1 cellular context compared by ENCODE assay signal in the genomic region with DNA sequence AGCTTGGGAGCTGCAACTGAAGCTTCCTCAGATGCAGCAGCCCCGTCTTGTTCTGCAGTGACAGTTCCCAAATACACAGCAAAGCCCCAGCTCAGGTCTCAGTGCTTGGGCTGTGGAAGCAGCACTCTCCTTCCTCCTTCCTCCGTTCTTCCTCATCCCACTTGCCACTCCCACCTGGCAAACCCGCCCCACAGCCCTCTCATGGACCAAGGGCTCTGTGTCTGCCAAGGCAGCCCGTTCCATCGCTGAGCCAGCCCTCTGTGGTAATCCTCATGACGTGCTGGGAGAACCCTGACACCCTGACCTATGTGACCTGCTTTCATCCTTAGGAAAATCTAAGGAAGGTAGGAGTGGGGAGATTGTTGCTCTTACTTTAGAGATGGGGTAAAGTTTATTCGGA.
TF ChIP-seq lines count a peak whose summit lies in the region.

No MANE protein-coding gene starts in this region.

TF ChIP-seq in H1, 55 proteins besides CTCF, POLR2A, EP300 and RAD21:
- TF ChIP-seq, protein P1, sequence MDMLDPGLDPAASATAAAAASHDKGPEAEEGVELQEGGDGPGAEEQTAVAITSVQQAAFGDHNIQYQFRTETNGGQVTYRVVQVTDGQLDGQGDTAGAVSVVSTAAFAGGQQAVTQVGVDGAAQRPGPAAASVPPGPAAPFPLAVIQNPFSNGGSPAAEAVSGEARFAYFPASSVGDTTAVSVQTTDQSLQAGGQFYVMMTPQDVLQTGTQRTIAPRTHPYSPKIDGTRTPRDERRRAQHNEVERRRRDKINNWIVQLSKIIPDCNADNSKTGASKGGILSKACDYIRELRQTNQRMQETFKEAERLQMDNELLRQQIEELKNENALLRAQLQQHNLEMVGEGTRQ (IDR thresholded peaks at IDR 0.05; ENCODE audit: low read length): no peak
- no peak for TF ChIP-seq HDAC6 (IDR thresholded peaks at IDR 0.05; ENCODE audit: low read depth, low read length)
- TF ChIP-seq RBBP5 (IDR thresholded peaks at IDR 0.05; ENCODE audit: borderline replicate concordance, low read depth, low read length): no peak
- TF ChIP-seq SP4 (IDR thresholded peaks at IDR 0.05; ENCODE audit: low read length): no peak
- TF ChIP-seq, protein P2, sequence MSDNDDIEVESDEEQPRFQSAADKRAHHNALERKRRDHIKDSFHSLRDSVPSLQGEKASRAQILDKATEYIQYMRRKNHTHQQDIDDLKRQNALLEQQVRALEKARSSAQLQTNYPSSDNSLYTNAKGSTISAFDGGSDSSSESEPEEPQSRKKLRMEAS (IDR thresholded peaks at IDR 0.05): no peak
